ENCODE assay signal across 14 cellular contexts in genomic region chr11:75777461-75778110, GRCh38. TPM values are rescaled to one million over a fixed set of nuclear protein-coding genes. Genes with fewer than 3 reads are reported as not detected.
DNase-seq lines count a peak whose midpoint lies in the region; ATAC-seq, FAIRE-seq and TF ChIP-seq lines count a peak whose summit lies in the region.
"Had no signal": no experiment of that assay in that cellular context is flagged by ENCODE, and none has a peak within 500 bp of the region (broad histone marks: within the 10 kb centered on the region; RNA-seq: fewer than 3 reads in every experiment).

No MANE protein-coding gene starts in this region.

- peaks cover 10 to 15% of the 10 kb centered on the region in 2 experiments; a peak in 4 of 5 replicates for H3K4me1 ChIP-seq in K562 (replicated peaks in 1 of 2; ENCODE audit: control insufficient read depth in 2 of 2, insufficient read depth in 2 of 2, low read length in 2 of 2)
- H3K4me1 ChIP-seq: ascending aorta had no signal

- H3K4me3 ChIP-seq in NB4 (ENCODE audit: low read depth, low read length) (no peak overlapping the region), K562 (no peak overlapping the region)
- H3K4me3 ChIP-seq: ascending aorta, thoracic aorta had no signal

- no peaks in the 10 kb centered on the region for H3K36me3 Mint-ChIP-seq in activated CD4-positive, alpha-beta T cell treated with anti-CD3 and anti-CD28 coated beads, Interleukin-2, amount 10 ng/mL, durations not matched to agents 7 days and 5 days (ENCODE audit: low read depth)

- H3K79me2 ChIP-seq in K562 (ENCODE audit: control insufficient read depth, insufficient read depth, low read length): no peaks in the 10 kb centered on the region

- H3K27ac ChIP-seq in K562 (ENCODE audit: extremely low read depth, low read depth, low read length): no peak overlapping the region
- H3K27ac ChIP-seq: ascending aorta, thoracic aorta, WERI-Rb-1 had no signal

- no peak for TF ChIP-seq EP300 in K562 (IDR thresholded peaks at IDR 0.05; ENCODE audit: low read length)

- no peak for TF ChIP-seq RAD21 in K562 (CRISPR knock-in tag; conservative IDR thresholded peaks at IDR 0.05 in 1 of 2, IDR thresholded peaks at IDR 0.05 in 1 of 2)

- FAIRE-seq in K562 (lab: Jason Lieb, UNC): no peak

- no peaks in the 10 kb centered on the region for H3K9me3 ChIP-seq in K562 (replicated peaks; ENCODE audit: control insufficient read depth, insufficient read depth, low read depth, low read length)
- H3K9me3 ChIP-seq: ascending aorta, thoracic aorta had no signal

- H3K4me2 ChIP-seq in K562 (ENCODE audit: insufficient read depth, low read length): no peak overlapping the region

- H3K4me1 Mint-ChIP-seq in activated CD4-positive, alpha-beta T cell treated with anti-CD3 and anti-CD28 coated beads, Interleukin-2, amount 10 ng/mL, durations not matched to agents 7 days and 5 days: peaks cover 30% of the 10 kb centered on the region
- H3K4me1 Mint-ChIP-seq: nephron had no signal

- H3K4me3 Mint-ChIP-seq in activated CD4-positive, alpha-beta T cell treated with anti-CD3 and anti-CD28 coated beads, Interleukin-2, amount 10 ng/mL, durations not matched to agents 7 days and 5 days: no peak overlapping the region
- H3K4me3 Mint-ChIP-seq: nephron had no signal

- no peaks in the 10 kb centered on the region for H3K27me3 Mint-ChIP-seq in activated CD4-positive, alpha-beta T cell treated with anti-CD3 and anti-CD28 coated beads, Interleukin-2, amount 10 ng/mL, durations not matched to agents 7 days and 5 days

- intact Hi-C loops in K562 (cut with micrococcal nuclease) (no loop called here), posterior vena cava (cut with DNase I) (no loop called here)

- H3K36me3 ChIP-seq in K562 (ENCODE audit: control insufficient read depth, insufficient read depth, low read length): no peaks in the 10 kb centered on the region
- H3K36me3 ChIP-seq: ascending aorta, thoracic aorta, WERI-Rb-1 had no signal

- peak overlapping the region in 1 of 2 experiments; percentile 53; a peak in 2 of 4 replicates for H3K9ac ChIP-seq in K562 (ENCODE audit: insufficient read depth in 1 of 2, low read depth in 2 of 2, low read length in 2 of 2)

- no peak for TF ChIP-seq CTCF in NB4 (IDR thresholded peaks at IDR 0.05; ENCODE audit: low read depth, low read length)
- TF ChIP-seq CTCF in K562 (IDR thresholded peaks at IDR 0.05 in 2 of 3, conservative IDR thresholded peaks at IDR 0.05 in 1 of 3; ENCODE audit: insufficient read depth in 2 of 3, low read depth in 1 of 3, low read length in 3 of 3): no peak

- no peak overlapping the region for H3K27ac Mint-ChIP-seq in activated CD4-positive, alpha-beta T cell treated with anti-CD3 and anti-CD28 coated beads, Interleukin-2, amount 10 ng/mL, durations not matched to agents 7 days and 5 days
- H3K27ac Mint-ChIP-seq: nephron had no signal

- WGBS in K562 (ENCODE audit: insufficient coverage, low coverage, missing lambda C conversion rate): 46% methylated on average over 13 of the region's 13 CpGs

- no peaks in the 10 kb centered on the region for H3K27me3 ChIP-seq in K562 (ENCODE audit: control insufficient read depth in 2 of 2, insufficient read depth in 2 of 2, low read length in 2 of 2)
- H3K27me3 ChIP-seq: ascending aorta had no signal

- CTCF ChIA-PET in K562 (lab: Yijun Ruan, JAX; ENCODE audit: low intra/inter-chr PET ratio): no interaction called here
- CTCF ChIA-PET in activated CD4-positive, alpha-beta T cell treated with anti-CD3 and anti-CD28 coated beads, Interleukin-2, amount 10 ng/mL, durations not matched to agents 7 days and 5 days (lab: Charles Lee): interaction anchor here (0.6 to 1.4 kb wide), 4 partner anchors 8 to 878 kb away, joined by 3 to 4 read pairs (median 3); no protein-coding TSS in a partner anchor

- peak; percentile 19 for DNase-seq in EL
- DNase-seq in NB4 (ENCODE audit: low read depth): peak; percentile 75
- peak in 1 of 4 experiments; percentile 21 for DNase-seq in K562 (ENCODE audit: extremely low read depth in 1 of 4, low spot score in 3 of 4)
- DNase-seq in posterior vena cava (ENCODE audit: low spot score): peak; percentile 70
- no peak for DNase-seq in activated CD4-positive, alpha-beta T cell treated with anti-CD3 and anti-CD28 coated beads, Interleukin-2, amount 10 ng/mL, durations not matched to agents 7 days and 5 days
- DNase-seq: left cardiac atrium, MM.1S, NCI-H345, WERI-Rb-1 had no signal

- H3K9me3 Mint-ChIP-seq in activated CD4-positive, alpha-beta T cell treated with anti-CD3 and anti-CD28 coated beads, Interleukin-2, amount 10 ng/mL, durations not matched to agents 7 days and 5 days: no peaks in the 10 kb centered on the region
- H3K9me3 Mint-ChIP-seq: nephron had no signal

- in situ Hi-C loops in K562 (cut with MboI): no loop called here

- POLR2A ChIA-PET in K562 (lab: Yijun Ruan, JAX): interaction anchor here (1.6 kb wide), 1 partner anchor 13 kb away, joined by 6 read pairs; no protein-coding TSS in a partner anchor
- POLR2A ChIA-PET in activated CD4-positive, alpha-beta T cell treated with anti-CD3 and anti-CD28 coated beads, Interleukin-2, amount 10 ng/mL, durations not matched to agents 7 days and 5 days (lab: Charles Lee): interaction anchor here (0.6 kb wide), 1 partner anchor 32 kb away, joined by 4 read pairs; no protein-coding TSS in a partner anchor

- peak; percentile 37; the same call in 1 of the 3 replicates for ATAC-seq in K562
- ATAC-seq in GM21723 (IDR thresholded peaks at IDR 0.05; ENCODE audit: unreplicated experiment): no peak
- no peak for ATAC-seq in HG02840 (IDR thresholded peaks at IDR 0.05; ENCODE audit: low FRiP score, unreplicated experiment)

- no TSS peak for BruUV-seq in K562 (replicated peaks; lab: Mats Ljungman, UMichigan)

- TF ChIP-seq POLR2A in NB4 (IDR thresholded peaks at IDR 0.05; ENCODE audit: extremely low read depth, insufficient read length) (no peak), K562 (conservative IDR thresholded peaks at IDR 0.05) (no peak)

- no peak overlapping the region; the same call in 1 of the 2 replicates for H2AFZ ChIP-seq in K562 (ENCODE audit: low read depth, low read length)

- H3K9me1 ChIP-seq in K562 (ENCODE audit: control insufficient read depth, insufficient read depth, low read length): no peaks in the 10 kb centered on the region

- no peaks in the 10 kb centered on the region for H4K20me1 ChIP-seq in K562 (replicated peaks; ENCODE audit: control insufficient read depth, insufficient read depth, low read length)

RNA-seq across cellular contexts. Expression of gene DGAT2, which starts 9.0 kb away (rescaled TPM):
- total RNA-seq in K562 (2011; cell fraction: chromatin; rRNA removed; ENCODE audit: low replicate concordance): 1.3 and 3.1 TPM in 2 replicates
- total RNA-seq in K562 (2011; cell fraction: nucleolus; rRNA removed): 2.9 and 3.2 TPM in 2 replicates
- 4.6 and 4.7 TPM in 2 replicates for total RNA-seq in K562 (2011; cell fraction: nucleoplasm; rRNA removed)
- 2.0 and 2.5 TPM in 2 replicates for total RNA-seq in K562 (2014; rRNA removed)
- 1.6 and 2.2 TPM in 2 replicates for total RNA-seq in K562 (2014; rRNA removed; fragmentation: Illumina TruSeq; extraction: Trizol)
- 1.6 and 1.7 TPM in 2 replicates for total RNA-seq in K562 (2015; rRNA removed; fragmentation: Illumina TruSeq; extraction: Trizol)
- total RNA-seq in K562 (2021): 2.2 TPM in 2 replicates
- 1.8 TPM in 2 replicates for polyA plus RNA-seq in K562 (2011; rRNA removed)
- polyA plus RNA-seq in K562 (2011; cell fraction: cytosol; rRNA removed): 2.0 and 2.3 TPM in 2 replicates
- polyA plus RNA-seq in K562 (2011; cell fraction: nucleus; rRNA removed): 1.1 and 1.6 TPM in 2 replicates
- polyA plus RNA-seq in K562 (2012): 2.6 and 4.4 TPM in 2 replicates
- polyA plus RNA-seq in K562 (2014; fragmentation: Illumina TruSeq; extraction: Trizol): 2.3 and 2.4 TPM in 2 replicates
- polyA plus RNA-seq in K562 (2014; fragmentation: Nextera tagmentation; extraction: Ambion mirVana): under 1 TPM; 0.68 to 0.69 TPM
- 2.2 and 2.8 TPM in 2 replicates for polyA plus RNA-seq in K562 (2014; rRNA removed)
- polyA minus RNA-seq in K562 (2011; rRNA and poly(A)+ RNA removed): 1.6 and 2.0 TPM in 2 replicates
- 0.55 and 2.0 TPM in 2 replicates for polyA minus RNA-seq in K562 (2011; cell fraction: cytosol; rRNA and poly(A)+ RNA removed)
- polyA minus RNA-seq in K562 (2011; cell fraction: nucleus; rRNA and poly(A)+ RNA removed): 0.33 and 0.67 TPM in 2 replicates
- total RNA-seq in posterior vena cava: 1 to 10 TPM; 2.1 to 3.4 TPM
- total RNA-seq in activated CD4-positive, alpha-beta T cell treated with anti-CD3 and anti-CD28 coated beads, Interleukin-2, amount 10 ng/mL, durations not matched to agents 7 days and 5 days: under 1 TPM; 0.77 to 0.99 TPM

RNA-seq across cellular contexts. Expression of gene UVRAG, which starts 37.4 kb away (rescaled TPM):
- total RNA-seq in K562 (2011; cell fraction: chromatin; rRNA removed; ENCODE audit: low replicate concordance): 37.0 and 117 TPM in 2 replicates
- total RNA-seq in K562 (2011; cell fraction: nucleolus; rRNA removed): 12.7 and 16.6 TPM in 2 replicates
- total RNA-seq in K562 (2011; cell fraction: nucleoplasm; rRNA removed): 46.7 and 79.5 TPM in 2 replicates
- total RNA-seq in K562 (2014; rRNA removed): 10.5 and 12.3 TPM in 2 replicates
- total RNA-seq in K562 (2014; rRNA removed; fragmentation: Illumina TruSeq; extraction: Trizol): 17.6 and 21.0 TPM in 2 replicates
- total RNA-seq in K562 (2015; rRNA removed; fragmentation: Illumina TruSeq; extraction: Trizol): 15.8 and 17.8 TPM in 2 replicates
- total RNA-seq in K562 (2021): 16.0 TPM in 2 replicates
- 10.2 and 12.4 TPM in 2 replicates for polyA plus RNA-seq in K562 (2011; rRNA removed)
- polyA plus RNA-seq in K562 (2011; cell fraction: cytosol; rRNA removed): 5.0 and 6.4 TPM in 2 replicates
- polyA plus RNA-seq in K562 (2011; cell fraction: nucleus; rRNA removed): 10.7 and 13.0 TPM in 2 replicates
- 10.5 and 10.6 TPM in 2 replicates for polyA plus RNA-seq in K562 (2012)
- polyA plus RNA-seq in K562 (2014; fragmentation: Illumina TruSeq; extraction: Trizol): 11.0 and 13.8 TPM in 2 replicates
- 1 to 10 TPM; 3.1 to 5.2 TPM for polyA plus RNA-seq in K562 (2014; fragmentation: Nextera tagmentation; extraction: Ambion mirVana)
- 9.2 and 9.4 TPM in 2 replicates for polyA plus RNA-seq in K562 (2014; rRNA removed)
- 32.2 and 40.2 TPM in 2 replicates for polyA minus RNA-seq in K562 (2011; rRNA and poly(A)+ RNA removed)
- 6.5 and 6.9 TPM in 2 replicates for polyA minus RNA-seq in K562 (2011; cell fraction: cytosol; rRNA and poly(A)+ RNA removed)
- polyA minus RNA-seq in K562 (2011; cell fraction: nucleus; rRNA and poly(A)+ RNA removed): 31.5 and 58.0 TPM in 2 replicates
- 10 to 100 TPM; 27.0 to 27.8 TPM for total RNA-seq in posterior vena cava
- total RNA-seq in activated CD4-positive, alpha-beta T cell treated with anti-CD3 and anti-CD28 coated beads, Interleukin-2, amount 10 ng/mL, durations not matched to agents 7 days and 5 days: 10 to 100 TPM; 16.8 to 17.0 TPM

RNA-seq across cellular contexts. Expression of gene MOGAT2, which starts 59.9 kb away (rescaled TPM):
- not detected in 2 replicates for total RNA-seq in K562 (2011; cell fraction: chromatin; rRNA removed; ENCODE audit: low replicate concordance)
- not detected in 2 replicates for total RNA-seq in K562 (2011; cell fraction: nucleolus; rRNA removed)
- not detected in 2 replicates for total RNA-seq in K562 (2011; cell fraction: nucleoplasm; rRNA removed)
- total RNA-seq in K562 (2014; rRNA removed) (0.09 TPM in 1 of 2 replicates, not detected in the other), K562 (2014; rRNA removed; fragmentation: Illumina TruSeq; extraction: Trizol) (not detected in 2 replicates), K562 (2015; rRNA removed; fragmentation: Illumina TruSeq; extraction: Trizol) (not detected in 2 replicates), K562 (2021) (0.09 TPM in 1 of 2 replicates, not detected in the other), posterior vena cava (not detected)
- polyA plus RNA-seq in K562 (2011; rRNA removed) (not detected in 2 replicates), K562 (2014; fragmentation: Illumina TruSeq; extraction: Trizol) (not detected in 2 replicates), K562 (2014; fragmentation: Nextera tagmentation; extraction: Ambion mirVana) (not detected), K562 (2014; rRNA removed) (not detected in 2 replicates)
- polyA plus RNA-seq in K562 (2011; cell fraction: cytosol; rRNA removed): not detected in 2 replicates
- not detected in 2 replicates for polyA plus RNA-seq in K562 (2011; cell fraction: nucleus; rRNA removed)
- not detected in 2 replicates for polyA plus RNA-seq in K562 (2012)
- polyA minus RNA-seq in K562 (2011; rRNA and poly(A)+ RNA removed): not detected in 2 replicates
- polyA minus RNA-seq in K562 (2011; cell fraction: cytosol; rRNA and poly(A)+ RNA removed): not detected in 2 replicates
- not detected in 2 replicates for polyA minus RNA-seq in K562 (2011; cell fraction: nucleus; rRNA and poly(A)+ RNA removed)
- not detected for total RNA-seq in activated CD4-positive, alpha-beta T cell treated with anti-CD3 and anti-CD28 coated beads, Interleukin-2, amount 10 ng/mL, durations not matched to agents 7 days and 5 days
- total RNA-seq: ascending aorta, thoracic aorta had no signal
